27 cellular contexts compared by ENCODE assay signal in the genomic region with DNA sequence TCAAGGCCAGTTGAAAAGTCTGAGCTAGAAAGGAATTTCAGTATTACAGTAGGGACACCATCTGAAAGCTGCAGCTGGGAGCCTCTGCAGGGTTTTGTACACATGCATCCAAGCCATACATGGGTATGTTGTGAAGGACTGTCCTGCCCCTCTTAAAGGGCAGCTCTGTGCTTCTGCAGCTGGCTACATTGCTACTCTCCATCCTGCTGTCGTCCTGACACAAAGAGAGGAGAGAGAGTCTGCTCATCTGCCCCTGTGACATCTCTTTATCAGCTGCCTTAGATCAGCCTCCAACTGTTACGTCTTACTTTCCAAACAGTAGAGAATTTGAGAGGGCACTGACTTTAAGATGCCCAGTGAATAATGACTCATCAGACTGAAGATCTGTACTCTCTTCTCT.
"Had no signal": no experiment of that assay in that cellular context is flagged by ENCODE, and none has a peak within 500 bp of the region (broad histone marks: within the 10 kb centered on the region; RNA-seq: fewer than 3 reads in every experiment).

No MANE protein-coding gene starts in this region.

- H2AFZ ChIP-seq: parathyroid adenoma had no signal

- H3K27ac Mint-ChIP-seq: naive thymus-derived CD4-positive, alpha-beta T cell; natural killer cell; nephron; progenitor cell of endocrine pancreas; stimulated activated effector memory CD8-positive, alpha-beta T cell treated with anti-CD3 and anti-CD28 coated beads, Interleukin-12 subunit alpha, Interleukin-12 subunit beta, amount 100 ng/mL, for 72 hours; stimulated activated naive B cell treated with anti-CD40 and anti-IgM and Interleukin-4, amounts not matched to agents 10 μg/mL and 1 μg/mL and 100 μg/mL, for 72 hours; stimulated activated naive CD8-positive, alpha-beta T cell treated with anti-CD3 and anti-CD28 coated beads, Interleukin-15, Interleukin-2, amounts not matched to agents 100 ng/mL and 50 ng/mL, for 24 hours had no signal

- H3K4me1 ChIP-seq: parathyroid adenoma, psoas muscle, right lobe of liver, stomach, thyroid gland, tibial nerve, upper lobe of left lung, vagina had no signal

- H3K9me3 ChIP-seq: ovary, psoas muscle, right lobe of liver, sigmoid colon, stomach, thoracic aorta, thyroid gland, upper lobe of left lung, vagina had no signal

- H3K36me3 Mint-ChIP-seq: natural killer cell; stimulated activated effector memory CD8-positive, alpha-beta T cell treated with anti-CD3 and anti-CD28 coated beads, Interleukin-12 subunit alpha, Interleukin-12 subunit beta, amount 100 ng/mL, for 72 hours; stimulated activated naive B cell treated with anti-CD40 and anti-IgM and Interleukin-4, amounts not matched to agents 10 μg/mL and 1 μg/mL and 100 μg/mL, for 72 hours had no signal

- H3K4me3 ChIP-seq: ovary, psoas muscle, right lobe of liver, sigmoid colon, stomach, thoracic aorta, thyroid gland, tibial nerve, upper lobe of left lung, vagina had no signal

- H3K27me3 ChIP-seq: ovary, right lobe of liver, sigmoid colon, stomach, thyroid gland, tibial nerve, upper lobe of left lung, vagina had no signal

- H3K27me3 Mint-ChIP-seq: naive thymus-derived CD4-positive, alpha-beta T cell; progenitor cell of endocrine pancreas; stimulated activated naive B cell treated with anti-CD40 and anti-IgM and Interleukin-4, amounts not matched to agents 10 μg/mL and 1 μg/mL and 100 μg/mL, for 72 hours; stimulated activated naive CD8-positive, alpha-beta T cell treated with anti-CD3 and anti-CD28 coated beads, Interleukin-15, Interleukin-2, amounts not matched to agents 100 ng/mL and 50 ng/mL, for 24 hours had no signal

- H3K4me1 Mint-ChIP-seq: naive thymus-derived CD4-positive, alpha-beta T cell; natural killer cell; stimulated activated effector memory CD8-positive, alpha-beta T cell treated with anti-CD3 and anti-CD28 coated beads, Interleukin-12 subunit alpha, Interleukin-12 subunit beta, amount 100 ng/mL, for 72 hours; stimulated activated naive B cell treated with anti-CD40 and anti-IgM and Interleukin-4, amounts not matched to agents 10 μg/mL and 1 μg/mL and 100 μg/mL, for 72 hours had no signal

- H3K9me3 Mint-ChIP-seq: stimulated activated naive CD8-positive, alpha-beta T cell treated with anti-CD3 and anti-CD28 coated beads, Interleukin-15, Interleukin-2, amounts not matched to agents 100 ng/mL and 50 ng/mL, for 24 hours had no signal

- H3K4me3 Mint-ChIP-seq: naive thymus-derived CD4-positive, alpha-beta T cell; natural killer cell; nephron; stimulated activated effector memory CD8-positive, alpha-beta T cell treated with anti-CD3 and anti-CD28 coated beads, Interleukin-12 subunit alpha, Interleukin-12 subunit beta, amount 100 ng/mL, for 72 hours; stimulated activated naive B cell treated with anti-CD40 and anti-IgM and Interleukin-4, amounts not matched to agents 10 μg/mL and 1 μg/mL and 100 μg/mL, for 72 hours; stimulated activated naive CD8-positive, alpha-beta T cell treated with anti-CD3 and anti-CD28 coated beads, Interleukin-15, Interleukin-2, amounts not matched to agents 100 ng/mL and 50 ng/mL, for 24 hours had no signal

- H3K79me2 ChIP-seq: parathyroid adenoma had no signal

- H3K36me3 ChIP-seq: ovary, right lobe of liver, sigmoid colon, stomach, thoracic aorta, thyroid gland, tibial nerve, upper lobe of left lung, vagina had no signal

- DNase-seq: naive thymus-derived CD4-positive, alpha-beta T cell; natural killer cell; occipital lobe; ovary; posterior cingulate gyrus; psoas muscle; right cardiac atrium; right lobe of liver; sigmoid colon; stimulated activated CD4-positive, alpha-beta T cell treated with anti-CD3 and anti-CD28 coated beads, Interleukin-15, amount 100 ng/mL, for 24 hours; stimulated activated CD4-positive, alpha-beta T cell treated with anti-CD3 and anti-CD28 coated beads, Interleukin-2, amount 100 ng/mL, for 24 hours; stimulated activated CD4-positive, alpha-beta T cell treated with anti-CD3 and anti-CD28 coated beads, Interleukin-2, amount 100 ng/mL, for 48 hours; stimulated activated CD4-positive, alpha-beta T cell treated with anti-CD3 and anti-CD28 coated beads, Interleukin-4, amount 100 ng/mL, for 24 hours; stimulated activated naive B cell treated with anti-CD40 and anti-IgM and Interleukin-4, amounts not matched to agents 10 μg/mL and 1 μg/mL and 100 μg/mL, for 72 hours; stimulated activated naive CD4-positive, alpha-beta T cell treated with Interleukin-2 at 50 U/mL for 16 hours; stomach; thyroid gland; trophoblast cell had no signal

- H3K27ac ChIP-seq: ovary, parathyroid adenoma, psoas muscle, right lobe of liver, sigmoid colon, stomach, thoracic aorta, thyroid gland, tibial nerve, upper lobe of left lung, vagina had no signal

- H3K9ac ChIP-seq: parathyroid adenoma had no signal

- ATAC-seq: naive thymus-derived CD4-positive, alpha-beta T cell; natural killer cell; psoas muscle; right cardiac atrium; right lobe of liver; stimulated activated effector memory CD8-positive, alpha-beta T cell treated with anti-CD3 and anti-CD28 coated beads, Interleukin-12 subunit alpha, Interleukin-12 subunit beta, amount 100 ng/mL, for 72 hours; stimulated activated naive B cell treated with anti-CD40 and anti-IgM and Interleukin-4, amounts not matched to agents 10 μg/mL and 1 μg/mL and 100 μg/mL, for 72 hours had no signal
